In the genomic region with DNA sequence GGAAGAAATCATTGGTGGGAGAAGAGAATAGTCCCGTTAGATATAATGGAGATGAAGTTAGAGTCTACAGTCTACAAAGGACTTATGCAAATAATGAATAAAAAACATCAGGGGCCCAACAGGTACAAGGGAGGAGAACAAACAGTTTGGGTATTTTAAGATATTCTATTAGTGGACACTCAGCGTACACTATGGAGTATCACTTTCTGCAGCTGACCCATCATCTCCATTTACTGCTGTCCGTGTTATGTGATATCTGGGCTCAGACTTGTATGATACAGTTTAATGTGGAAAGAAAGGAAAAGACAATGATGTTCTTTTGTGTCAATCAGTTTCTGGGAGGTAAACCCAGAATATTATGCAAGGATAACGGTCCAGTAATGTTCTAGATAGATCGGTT, we compare ENCODE assay signal across 29 cellular contexts.
DNase-seq lines count a peak whose midpoint lies in the region; ATAC-seq, FAIRE-seq and TF ChIP-seq lines count a peak whose summit lies in the region.
"Had no signal": no experiment of that assay in that cellular context is flagged by ENCODE, and none has a peak within 500 bp of the region (broad histone marks: within the 10 kb centered on the region; RNA-seq: fewer than 3 reads in every experiment).

No MANE protein-coding gene starts in this region.

- H3K27ac ChIP-seq in astrocyte (ENCODE audit: low read depth, low read length) (no peak overlapping the region), smooth muscle cell (ENCODE audit: low read depth) (peak overlapping the region; percentile 43), esophagus muscularis mucosa (replicated peaks in 1 of 4) (peak overlapping the region in 2 of 4 donors; percentile 5 to 73)
- H3K27ac ChIP-seq: BLaER1 had no signal

- peak; percentile 64 for FAIRE-seq in astrocyte (lab: Jason Lieb, UNC)
- FAIRE-seq: A204.1, GM12878, GM12892, GM18507 had no signal

- H3K4me1 ChIP-seq in astrocyte (ENCODE audit: insufficient read depth, low read length) (peaks cover 18% of the 10 kb centered on the region), smooth muscle cell (ENCODE audit: low read depth) (no peaks in the 10 kb centered on the region), esophagus muscularis mucosa (peaks cover 26 to 46% (median 37%) of the 10 kb centered on the region in 4 donors)
- H3K4me1 ChIP-seq: BLaER1 had no signal

- WGBS in smooth muscle cell (ENCODE audit: low lambda C conversion rate) = 94% methylated on average over 5 of the region's 5 CpGs
- 93% methylated on average over 5 of the region's 5 CpGs for WGBS in esophagus muscularis mucosa

- H4K20me1 ChIP-seq in astrocyte (ENCODE audit: insufficient read depth, low read length) (peaks cover 22% of the 10 kb centered on the region), smooth muscle cell (ENCODE audit: low read depth) (no peaks in the 10 kb centered on the region)
- H4K20me1 ChIP-seq: BLaER1 had no signal

- intact Hi-C loops in esophagus muscularis mucosa (cut with DNase I) = no loop called here

- TF ChIP-seq CTCF in astrocyte (IDR thresholded peaks at IDR 0.05; ENCODE audit: insufficient read depth, low read depth, low read length) (no peak), endothelial cell (IDR thresholded peaks at IDR 0.05; ENCODE audit: unreplicated experiment) (no peak), osteocyte (IDR thresholded peaks at IDR 0.05) (no peak), smooth muscle cell (IDR thresholded peaks at IDR 0.05; ENCODE audit: borderline replicate concordance, insufficient read depth, poor library complexity, severe bottlenecking) (no peak), esophagus muscularis mucosa (IDR thresholded peaks at IDR 0.05) (no peak)

- H3K36me3 Mint-ChIP-seq in astrocyte (ENCODE audit: low read depth, unreplicated experiment) (peaks cover 58% of the 10 kb centered on the region), endothelial cell (ENCODE audit: low read depth, unreplicated experiment) (peaks cover 85% of the 10 kb centered on the region), osteocyte (ENCODE audit: unreplicated experiment) (peaks cover 80% of the 10 kb centered on the region)
- H3K36me3 Mint-ChIP-seq in stimulated activated effector memory CD8-positive, alpha-beta T cell treated with anti-CD3 and anti-CD28 coated beads, Interleukin-12 subunit alpha, Interleukin-12 subunit beta, amount 100 ng/mL, for 72 hours = no peaks in the 10 kb centered on the region
- H3K36me3 Mint-ChIP-seq: CD14-positive monocyte; CD4-positive, alpha-beta memory T cell; CD4-positive, CD25-positive, alpha-beta regulatory T cell; CD8-positive, alpha-beta memory T cell had no signal

- DNase-seq in astrocyte (ENCODE audit: low read depth) (no peak), endothelial cell (ENCODE audit: low spot score) (no peak), osteocyte (ENCODE audit: extremely low spot score, unreplicated experiment) (no peak), smooth muscle cell (lab: John Stamatoyannopoulos, UW; ENCODE audit: unreplicated experiment) (no peak), esophagus muscularis mucosa (ENCODE audit: extremely low spot score) (no peak), NCI-H2196 (lab: John Stamatoyannopoulos, UW; ENCODE audit: unreplicated experiment) (no peak)
- no peak for DNase-seq in stimulated activated effector memory CD8-positive, alpha-beta T cell treated with anti-CD3 and anti-CD28 coated beads, Interleukin-12 subunit alpha, Interleukin-12 subunit beta, amount 100 ng/mL, for 72 hours (ENCODE audit: low spot score in 2 of 2)
- DNase-seq: 8988T; ACHN; BE2C; C1 segment of cervical spinal cord; CD4-positive, alpha-beta memory T cell; CD4-positive, CD25-positive, alpha-beta regulatory T cell; CD8-positive, alpha-beta memory T cell; COR-L47; DMS 273 treated with DMSO at 0.1 percent for 48 hours; DMS153; DMS53; DMS79; DND-41; EL; GDM1 had no signal

- no peaks in the 10 kb centered on the region for H3K9me3 ChIP-seq in astrocyte (ENCODE audit: insufficient read depth, low read depth, low read length)
- no peaks in the 10 kb centered on the region for H3K9me3 ChIP-seq in smooth muscle cell (replicated peaks; ENCODE audit: low read depth)
- H3K9me3 ChIP-seq in esophagus muscularis mucosa = no peaks in the 10 kb centered on the region
- H3K9me3 ChIP-seq: BE2C, BLaER1 had no signal

- no peak for TF ChIP-seq EP300 in esophagus muscularis mucosa (IDR thresholded peaks at IDR 0.05)

- H2AFZ ChIP-seq in astrocyte (ENCODE audit: low read depth, low read length) (no peak overlapping the region), smooth muscle cell (ENCODE audit: low read depth) (no peak overlapping the region)

- peaks cover 81% of the 10 kb centered on the region for H3K36me3 ChIP-seq in astrocyte (ENCODE audit: insufficient read depth, low read length)
- H3K36me3 ChIP-seq in smooth muscle cell (ENCODE audit: low read depth) = peaks cover 67% of the 10 kb centered on the region
- H3K36me3 ChIP-seq in esophagus muscularis mucosa = peaks cover 53 to 94% (median 86%) of the 10 kb centered on the region in 4 donors
- H3K36me3 ChIP-seq: BE2C, BLaER1 had no signal

- no peak overlapping the region for H3K4me3 ChIP-seq in astrocyte (ENCODE audit: insufficient read depth, low read depth, low read length)
- no peak overlapping the region for H3K4me3 ChIP-seq in smooth muscle cell
- H3K4me3 ChIP-seq in esophagus muscularis mucosa = no peak overlapping the region
- H3K4me3 ChIP-seq: BLaER1, GM12878 had no signal

- H3K27me3 Mint-ChIP-seq in astrocyte (ENCODE audit: low read depth, unreplicated experiment) (no peaks in the 10 kb centered on the region), endothelial cell (ENCODE audit: unreplicated experiment) (peaks cover 12% of the 10 kb centered on the region), osteocyte (ENCODE audit: unreplicated experiment) (no peaks in the 10 kb centered on the region)
- H3K27me3 Mint-ChIP-seq: CD4-positive, CD25-positive, alpha-beta regulatory T cell had no signal

- H3K9me3 Mint-ChIP-seq in astrocyte (ENCODE audit: unreplicated experiment) (no peaks in the 10 kb centered on the region), endothelial cell (ENCODE audit: unreplicated experiment) (no peaks in the 10 kb centered on the region), osteocyte (ENCODE audit: unreplicated experiment) (no peaks in the 10 kb centered on the region)
- H3K9me3 Mint-ChIP-seq in stimulated activated effector memory CD8-positive, alpha-beta T cell treated with anti-CD3 and anti-CD28 coated beads, Interleukin-12 subunit alpha, Interleukin-12 subunit beta, amount 100 ng/mL, for 72 hours = no peaks in the 10 kb centered on the region
- H3K9me3 Mint-ChIP-seq: CD4-positive, alpha-beta memory T cell; CD4-positive, CD25-positive, alpha-beta regulatory T cell; CD8-positive, alpha-beta memory T cell had no signal

- no peak for TF ChIP-seq POLR2A in esophagus muscularis mucosa (IDR thresholded peaks at IDR 0.05; ENCODE audit: low read depth)

- H3K27ac Mint-ChIP-seq in astrocyte (ENCODE audit: unreplicated experiment) (no peak overlapping the region), endothelial cell (ENCODE audit: unreplicated experiment) (peak overlapping the region; percentile 13), osteocyte (ENCODE audit: unreplicated experiment) (peak overlapping the region; percentile 90)
- no peak overlapping the region for H3K27ac Mint-ChIP-seq in stimulated activated effector memory CD8-positive, alpha-beta T cell treated with anti-CD3 and anti-CD28 coated beads, Interleukin-12 subunit alpha, Interleukin-12 subunit beta, amount 100 ng/mL, for 72 hours
- H3K27ac Mint-ChIP-seq: CD14-positive monocyte; CD4-positive, alpha-beta memory T cell; CD4-positive, CD25-positive, alpha-beta regulatory T cell; CD8-positive, alpha-beta memory T cell had no signal

- H3K9ac ChIP-seq in astrocyte (ENCODE audit: low read length) = no peak overlapping the region
- H3K9ac ChIP-seq in smooth muscle cell (ENCODE audit: low read depth) = no peak overlapping the region
- H3K9ac ChIP-seq: BLaER1 had no signal

- H3K79me2 ChIP-seq in astrocyte (ENCODE audit: insufficient read depth, low read length) (no peaks in the 10 kb centered on the region), smooth muscle cell (ENCODE audit: low read depth) (peaks cover 21% of the 10 kb centered on the region)

- H3F3A ChIP-seq in smooth muscle cell (ENCODE audit: low read depth) = peaks cover 87% of the 10 kb centered on the region

- H3K4me3 Mint-ChIP-seq in astrocyte (ENCODE audit: unreplicated experiment) (no peak overlapping the region), endothelial cell (ENCODE audit: unreplicated experiment) (no peak overlapping the region), osteocyte (ENCODE audit: unreplicated experiment) (no peak overlapping the region)
- no peak overlapping the region for H3K4me3 Mint-ChIP-seq in stimulated activated effector memory CD8-positive, alpha-beta T cell treated with anti-CD3 and anti-CD28 coated beads, Interleukin-12 subunit alpha, Interleukin-12 subunit beta, amount 100 ng/mL, for 72 hours
- H3K4me3 Mint-ChIP-seq: CD14-positive monocyte; CD4-positive, alpha-beta memory T cell; CD4-positive, CD25-positive, alpha-beta regulatory T cell; CD8-positive, alpha-beta memory T cell had no signal

- H3K27me3 ChIP-seq in astrocyte (ENCODE audit: insufficient read depth, low read length) (no peaks in the 10 kb centered on the region), smooth muscle cell (ENCODE audit: low read depth) (no peaks in the 10 kb centered on the region), esophagus muscularis mucosa (no peaks in the 10 kb centered on the region)
- H3K27me3 ChIP-seq: BE2C, BLaER1 had no signal

- H3K4me1 Mint-ChIP-seq in astrocyte (ENCODE audit: low read depth, unreplicated experiment) = peaks cover 2% of the 10 kb centered on the region
- H3K4me1 Mint-ChIP-seq in endothelial cell (ENCODE audit: unreplicated experiment) = no peaks in the 10 kb centered on the region
- peaks cover 66% of the 10 kb centered on the region for H3K4me1 Mint-ChIP-seq in osteocyte (ENCODE audit: unreplicated experiment)
- no peaks in the 10 kb centered on the region for H3K4me1 Mint-ChIP-seq in stimulated activated effector memory CD8-positive, alpha-beta T cell treated with anti-CD3 and anti-CD28 coated beads, Interleukin-12 subunit alpha, Interleukin-12 subunit beta, amount 100 ng/mL, for 72 hours
- H3K4me1 Mint-ChIP-seq: CD14-positive monocyte; CD4-positive, alpha-beta memory T cell; CD4-positive, CD25-positive, alpha-beta regulatory T cell; CD8-positive, alpha-beta memory T cell had no signal

- H3K4me2 ChIP-seq in astrocyte (ENCODE audit: low read length) = no peak overlapping the region
- no peak overlapping the region for H3K4me2 ChIP-seq in smooth muscle cell
- H3K4me2 ChIP-seq: BLaER1 had no signal

- no peak for ATAC-seq in GM21528 (IDR thresholded peaks at IDR 0.05; ENCODE audit: low FRiP score, unreplicated experiment)
- ATAC-seq in stimulated activated effector memory CD8-positive, alpha-beta T cell treated with anti-CD3 and anti-CD28 coated beads, Interleukin-12 subunit alpha, Interleukin-12 subunit beta, amount 100 ng/mL, for 72 hours = no peak
- ATAC-seq: GM12878 had no signal

Comparison
In these comparisons a context has a peak if more than half of its experiments do, and no peak if none do; other contexts are left out.
1. H3K27ac Mint-ChIP-seq: peak in endothelial cell (single experiment) and osteocyte (single experiment); none in astrocyte (single experiment) and stimulated activated effector memory CD8-positive, alpha-beta T cell treated with anti-CD3 and anti-CD28 coated beads, Interleukin-12 subunit alpha, Interleukin-12 subunit beta, amount 100 ng/mL, for 72 hours (single experiment).